ENCODE assay signal across 1 cellular context in the genomic region with DNA sequence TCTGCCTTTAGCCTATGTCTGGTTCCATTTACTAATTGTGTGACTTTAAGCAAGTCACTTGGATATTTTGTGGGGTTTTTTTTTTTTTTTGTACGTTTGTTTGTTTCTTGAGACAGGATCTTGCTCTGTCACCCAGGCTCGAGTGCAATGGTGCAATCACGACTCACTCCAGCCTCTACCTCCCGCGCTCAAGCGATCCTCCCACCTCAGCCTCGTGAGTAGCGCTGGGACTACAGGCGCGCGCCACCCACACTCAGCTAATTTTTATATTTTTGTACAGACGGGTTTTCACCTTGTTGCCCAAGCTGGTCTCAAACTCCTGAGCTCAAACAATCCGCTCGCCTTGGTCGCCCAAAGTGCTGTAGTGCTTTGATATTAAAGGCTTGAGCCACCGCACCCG.
TF ChIP-seq lines count a peak whose summit lies in the region.

No MANE protein-coding gene starts in this region.

TF ChIP-seq in GM23338, 12 proteins besides CTCF, POLR2A, EP300 and RAD21:
- TF ChIP-seq STAT1 (IDR thresholded peaks at IDR 0.05; ENCODE audit: unreplicated experiment) (no peak), ZNF331 (CRISPR knock-in tag; IDR thresholded peaks at IDR 0.05; ENCODE audit: low read depth) (no peak), NANOG (IDR thresholded peaks at IDR 0.05; ENCODE audit: borderline replicate concordance) (no peak), JUNB (IDR thresholded peaks at IDR 0.05; ENCODE audit: unreplicated experiment) (no peak)
- TF ChIP-seq, protein P1, sequence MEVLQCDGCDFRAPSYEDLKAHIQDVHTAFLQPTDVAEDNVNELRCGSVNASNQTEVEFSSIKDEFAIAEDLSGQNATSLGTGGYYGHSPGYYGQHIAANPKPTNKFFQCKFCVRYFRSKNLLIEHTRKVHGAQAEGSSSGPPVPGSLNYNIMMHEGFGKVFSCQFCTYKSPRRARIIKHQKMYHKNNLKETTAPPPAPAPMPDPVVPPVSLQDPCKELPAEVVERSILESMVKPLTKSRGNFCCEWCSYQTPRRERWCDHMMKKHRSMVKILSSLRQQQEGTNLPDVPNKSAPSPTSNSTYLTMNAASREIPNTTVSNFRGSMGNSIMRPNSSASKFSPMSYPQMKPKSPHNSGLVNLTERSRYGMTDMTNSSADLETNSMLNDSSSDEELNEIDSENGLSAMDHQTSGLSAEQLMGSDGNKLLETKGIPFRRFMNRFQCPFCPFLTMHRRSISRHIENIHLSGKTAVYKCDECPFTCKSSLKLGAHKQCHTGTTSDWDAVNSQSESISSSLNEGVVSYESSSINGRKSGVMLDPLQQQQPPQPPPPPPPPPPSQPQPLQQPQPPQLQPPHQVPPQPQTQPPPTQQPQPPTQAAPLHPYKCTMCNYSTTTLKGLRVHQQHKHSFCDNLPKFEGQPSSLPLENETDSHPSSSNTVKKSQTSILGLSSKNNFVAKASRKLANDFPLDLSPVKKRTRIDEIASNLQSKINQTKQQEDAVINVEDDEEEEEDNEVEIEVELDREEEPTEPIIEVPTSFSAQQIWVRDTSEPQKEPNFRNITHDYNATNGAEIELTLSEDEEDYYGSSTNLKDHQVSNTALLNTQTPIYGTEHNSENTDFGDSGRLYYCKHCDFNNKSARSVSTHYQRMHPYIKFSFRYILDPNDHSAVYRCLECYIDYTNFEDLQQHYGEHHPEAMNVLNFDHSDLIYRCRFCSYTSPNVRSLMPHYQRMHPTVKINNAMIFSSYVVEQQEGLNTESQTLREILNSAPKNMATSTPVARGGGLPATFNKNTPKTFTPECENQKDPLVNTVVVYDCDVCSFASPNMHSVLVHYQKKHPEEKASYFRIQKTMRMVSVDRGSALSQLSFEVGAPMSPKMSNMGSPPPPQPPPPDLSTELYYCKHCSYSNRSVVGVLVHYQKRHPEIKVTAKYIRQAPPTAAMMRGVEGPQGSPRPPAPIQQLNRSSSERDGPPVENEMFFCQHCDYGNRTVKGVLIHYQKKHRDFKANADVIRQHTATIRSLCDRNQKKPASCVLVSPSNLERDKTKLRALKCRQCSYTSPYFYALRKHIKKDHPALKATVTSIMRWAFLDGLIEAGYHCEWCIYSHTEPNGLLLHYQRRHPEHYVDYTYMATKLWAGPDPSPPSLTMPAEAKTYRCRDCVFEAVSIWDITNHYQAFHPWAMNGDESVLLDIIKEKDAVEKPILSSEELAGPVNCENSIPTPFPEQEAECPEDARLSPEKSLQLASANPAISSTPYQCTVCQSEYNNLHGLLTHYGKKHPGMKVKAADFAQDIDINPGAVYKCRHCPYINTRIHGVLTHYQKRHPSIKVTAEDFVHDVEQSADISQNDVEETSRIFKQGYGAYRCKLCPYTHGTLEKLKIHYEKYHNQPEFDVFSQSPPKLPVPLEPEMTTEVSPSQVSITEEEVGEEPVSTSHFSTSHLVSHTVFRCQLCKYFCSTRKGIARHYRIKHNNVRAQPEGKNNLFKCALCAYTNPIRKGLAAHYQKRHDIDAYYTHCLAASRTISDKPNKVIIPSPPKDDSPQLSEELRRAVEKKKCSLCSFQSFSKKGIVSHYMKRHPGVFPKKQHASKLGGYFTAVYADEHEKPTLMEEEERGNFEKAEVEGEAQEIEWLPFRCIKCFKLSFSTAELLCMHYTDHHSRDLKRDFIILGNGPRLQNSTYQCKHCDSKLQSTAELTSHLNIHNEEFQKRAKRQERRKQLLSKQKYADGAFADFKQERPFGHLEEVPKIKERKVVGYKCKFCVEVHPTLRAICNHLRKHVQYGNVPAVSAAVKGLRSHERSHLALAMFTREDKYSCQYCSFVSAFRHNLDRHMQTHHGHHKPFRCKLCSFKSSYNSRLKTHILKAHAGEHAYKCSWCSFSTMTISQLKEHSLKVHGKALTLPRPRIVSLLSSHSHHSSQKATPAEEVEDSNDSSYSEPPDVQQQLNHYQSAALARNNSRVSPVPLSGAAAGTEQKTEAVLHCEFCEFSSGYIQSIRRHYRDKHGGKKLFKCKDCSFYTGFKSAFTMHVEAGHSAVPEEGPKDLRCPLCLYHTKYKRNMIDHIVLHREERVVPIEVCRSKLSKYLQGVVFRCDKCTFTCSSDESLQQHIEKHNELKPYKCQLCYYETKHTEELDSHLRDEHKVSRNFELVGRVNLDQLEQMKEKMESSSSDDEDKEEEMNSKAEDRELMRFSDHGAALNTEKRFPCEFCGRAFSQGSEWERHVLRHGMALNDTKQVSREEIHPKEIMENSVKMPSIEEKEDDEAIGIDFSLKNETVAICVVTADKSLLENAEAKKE (CRISPR knock-in tag; IDR thresholded peaks at IDR 0.05): no peak
- TF ChIP-seq, protein P2, sequence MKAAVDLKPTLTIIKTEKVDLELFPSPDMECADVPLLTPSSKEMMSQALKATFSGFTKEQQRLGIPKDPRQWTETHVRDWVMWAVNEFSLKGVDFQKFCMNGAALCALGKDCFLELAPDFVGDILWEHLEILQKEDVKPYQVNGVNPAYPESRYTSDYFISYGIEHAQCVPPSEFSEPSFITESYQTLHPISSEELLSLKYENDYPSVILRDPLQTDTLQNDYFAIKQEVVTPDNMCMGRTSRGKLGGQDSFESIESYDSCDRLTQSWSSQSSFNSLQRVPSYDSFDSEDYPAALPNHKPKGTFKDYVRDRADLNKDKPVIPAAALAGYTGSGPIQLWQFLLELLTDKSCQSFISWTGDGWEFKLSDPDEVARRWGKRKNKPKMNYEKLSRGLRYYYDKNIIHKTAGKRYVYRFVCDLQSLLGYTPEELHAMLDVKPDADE (IDR thresholded peaks at IDR 0.05): no peak
